ENCODE assay signal across 8 cellular contexts in genomic region chr17:41215681-41216080, GRCh38. TPM values are rescaled to one million over a fixed set of nuclear protein-coding genes. Genes with fewer than 3 reads are reported as not detected.
"Had no signal": no experiment of that assay in that cellular context is flagged by ENCODE, and none has a peak within 500 bp of the region (broad histone marks: within the 10 kb centered on the region; RNA-seq: fewer than 3 reads in every experiment).

No MANE protein-coding gene starts in this region.

- FAIRE-seq: G401.6, GM12878, GM12891, GM12892, GM18507, GM19239 had no signal

- ATAC-seq: GM12878 had no signal

- H3K4me3 ChIP-seq: GM12878 had no signal

- DNase-seq: GDM1, GF-D8 had no signal

RNA-seq across cellular contexts. Expression of gene KRTAP9-2, which starts 10.8 kb away (rescaled TPM):
- total RNA-seq: GM12878 had no signal
- polyA plus RNA-seq: GM12878 had no signal

RNA-seq across cellular contexts. Expression of gene KRTAP9-3, which starts 16.6 kb away (rescaled TPM):
- total RNA-seq: GM12878 had no signal
- polyA plus RNA-seq: GM12878 had no signal

RNA-seq across cellular contexts. Expression of gene KRTAP9-8, which starts 22.1 kb away (rescaled TPM):
- total RNA-seq: GM12878 had no signal
- polyA plus RNA-seq: GM12878 had no signal

RNA-seq across cellular contexts. Expression of gene KRTAP9-1, which starts 26.0 kb away (rescaled TPM):
- total RNA-seq: GM12878 had no signal
- polyA plus RNA-seq: GM12878 had no signal

RNA-seq across cellular contexts. Expression of gene KRTAP4-1, which starts 31.0 kb away (rescaled TPM):
- total RNA-seq: GM12878 had no signal
- polyA plus RNA-seq: GM12878 had no signal
